Comparison of ENCODE assay signal across 25 cellular contexts in genomic region chr3:31055757-31056156, GRCh38.
"Had no signal": no experiment of that assay in that cellular context is flagged by ENCODE, and none has a peak within 500 bp of the region (broad histone marks: within the 10 kb centered on the region; RNA-seq: fewer than 3 reads in every experiment).

No MANE protein-coding gene starts in this region.

- H3K4me1 ChIP-seq: SJCRH30 had no signal

- H3K36me3 ChIP-seq: SJCRH30 had no signal

- ATAC-seq: HepG2, K562, Panc1, PC-3, Right ventricle myocardium inferior, SK-N-SH treated with all-trans-retinoic acid at 6 μM for 48 hours had no signal

- H3K4me2 ChIP-seq: KMS-11 had no signal

- H3K9me3 ChIP-seq: SJCRH30 had no signal

- H3K9ac ChIP-seq: KMS-11 had no signal

- H3K27ac ChIP-seq: KMS-11, SJCRH30 had no signal

- DNase-seq: IMR-90, Kasumi-1, MM.1S, NCI-H1048, NCI-H1105, NCI-H1417, NCI-H1436 treated with DMSO at 0.1 percent for 48 hours, NCI-H1694, NCI-H187 treated with DMSO at 0.1 percent for 48 hours, NCI-H2029 treated with DMSO at 0.1 percent for 48 hours, NCI-H2171 treated with DMSO at 0.1 percent for 48 hours, NCI-H345, NCI-H446 treated with DMSO at 0.1 percent for 48 hours, NCI-H510A treated with DMSO at 0.1 percent for 48 hours, NCI-H526 treated with DMSO at 0.1 percent for 48 hours, NCI-H748 treated with DMSO at 0.1 percent for 48 hours, PC-3, SHP77 treated with DMSO at 0.1 percent for 48 hours, SJCRH30 had no signal

- H3K4me3 ChIP-seq: K562, SJCRH30 had no signal

- H3K27me3 ChIP-seq: SJCRH30 had no signal
